In genomic region chr6:163490826-163491577, GRCh38 we compare ENCODE assay signal across 10 cellular contexts.
DNase-seq lines count a peak whose midpoint lies in the region; ATAC-seq, FAIRE-seq and TF ChIP-seq lines count a peak whose summit lies in the region.
"Had no signal": no experiment of that assay in that cellular context is flagged by ENCODE, and none has a peak within 500 bp of the region (broad histone marks: within the 10 kb centered on the region; RNA-seq: fewer than 3 reads in every experiment).

No MANE protein-coding gene starts in this region.

- TF ChIP-seq RAD21 in liver (IDR thresholded peaks at IDR 0.05): no peak
- TF ChIP-seq RAD21 in HepG2 (CRISPR knock-in tag; IDR thresholded peaks at IDR 0.05): no peak

- TF ChIP-seq CTCF in liver (IDR thresholded peaks at IDR 0.05; ENCODE audit: low read depth, low read length, missing input control) (no peak), HepG2 (CRISPR knock-in tag; IDR thresholded peaks at IDR 0.05) (no peak), endodermal cell (conservative IDR thresholded peaks at IDR 0.05) (no peak), mucosa of descending colon (IDR thresholded peaks at IDR 0.05) (no peak)

- ATAC-seq in HepG2 (no peak), mucosa of descending colon (peak; percentile 85), GM18867 (IDR thresholded peaks at IDR 0.05; ENCODE audit: unreplicated experiment) (no peak), HG02885 (IDR thresholded peaks at IDR 0.05; ENCODE audit: poor library complexity, unreplicated experiment) (no peak)

- no peak for TF ChIP-seq POLR2A in HepG2 (IDR thresholded peaks at IDR 0.05; ENCODE audit: insufficient read depth in 1 of 2, low read depth in 2 of 2, low read length in 2 of 2)

- in situ Hi-C loops in HepG2 (cut with HindIII; ENCODE audit: extremely low pct_ligation_motif_present, low pct_unique_long_range_greater_than_20kb): no loop called here

- no peak for TF ChIP-seq EP300 in HepG2 (IDR thresholded peaks at IDR 0.05; ENCODE audit: low read depth in 2 of 2, low read length in 2 of 2)
- no peak for TF ChIP-seq EP300 in HepG2 (CRISPR knock-in tag; IDR thresholded peaks at IDR 0.05; ENCODE audit: borderline replicate concordance)

- H3K4me1 Mint-ChIP-seq in endodermal cell: peaks cover 17% of the 10 kb centered on the region

- H3K4me3 Mint-ChIP-seq in endodermal cell: no peak overlapping the region

- no peak overlapping the region for H3K4me2 ChIP-seq in HepG2 (ENCODE audit: low read depth, low read length)

- DNase-seq in HepG2 (ENCODE audit: low spot score) (no peak), endodermal cell (no peak), mucosa of descending colon (peak in 2 of 3 donors; percentile 54 to 87), mesenteric fat pad (ENCODE audit: low spot score) (no peak)
- DNase-seq in stimulated activated CD4-positive, alpha-beta T cell treated with anti-CD3 and anti-CD28 coated beads, Interleukin-2, amount 100 ng/mL, for 48 hours: no peak

- H2AFZ ChIP-seq in HepG2 (ENCODE audit: low read length): no peak overlapping the region

- H3K27ac ChIP-seq in liver (ENCODE audit: low read depth in 1 of 2, low read length in 2 of 2) (peak overlapping the region; percentile 66 to 74), HepG2 (ENCODE audit: extremely low read length, insufficient read depth, low read length) (no peak overlapping the region), endodermal cell (ENCODE audit: low read depth, low read length) (peak overlapping the region; percentile 19)
- H3K27ac ChIP-seq: SJSA1 had no signal

- no peaks in the 10 kb centered on the region for H3K27me3 Mint-ChIP-seq in endodermal cell (ENCODE audit: insufficient read depth)

- peaks cover 2% of the 10 kb centered on the region for H3K36me3 Mint-ChIP-seq in endodermal cell (ENCODE audit: low read depth)

- H3K27me3 ChIP-seq in liver (ENCODE audit: control insufficient read depth in 4 of 4, insufficient read depth in 4 of 4, low read length in 3 of 4): no peaks in the 10 kb centered on the region
- H3K27me3 ChIP-seq in HepG2 (ENCODE audit: control insufficient read depth in 1 of 2, insufficient read depth in 2 of 2, low read length in 2 of 2): no peaks in the 10 kb centered on the region
- no peaks in the 10 kb centered on the region for H3K27me3 ChIP-seq in endodermal cell (ENCODE audit: control insufficient read depth, insufficient read depth, low read length, poor library complexity, severe bottlenecking)
- H3K27me3 ChIP-seq: SJSA1 had no signal

- H3K4me3 ChIP-seq in liver (ENCODE audit: low read depth in 1 of 3, low read length in 3 of 3) (no peak overlapping the region), HepG2 (replicated peaks in 1 of 3; ENCODE audit: insufficient read depth in 1 of 3, low read depth in 2 of 3, low read length in 3 of 3) (no peak overlapping the region), endodermal cell (ENCODE audit: low read length) (no peak overlapping the region), mucosa of descending colon (no peak overlapping the region)
- H3K4me3 ChIP-seq: SJSA1 had no signal

- 35% methylated on average over 4 of the region's 4 CpGs for WGBS in liver
- WGBS in HepG2 (ENCODE audit: low lambda C conversion rate): 92% methylated on average over 4 of the region's 4 CpGs
- WGBS in endodermal cell (ENCODE audit: insufficient coverage in 1 of 2, insufficient read length in 1 of 2), 2 experiments: 87 to 92% methylated on average over 2 to 4 of the region's 4 CpGs

- POLR2A ChIA-PET in HepG2 (lab: Yijun Ruan, JAX): no interaction called here

- no peak overlapping the region for H3K9ac ChIP-seq in liver (ENCODE audit: low read depth in 1 of 2, low read length in 2 of 2)
- H3K9ac ChIP-seq in HepG2 (ENCODE audit: insufficient read depth, low read depth, low read length): no peak overlapping the region
- H3K9ac ChIP-seq in endodermal cell (ENCODE audit: extremely low read depth, low read length, poor library complexity, severe bottlenecking): no peak overlapping the region

- CTCF ChIA-PET in HepG2 (lab: Yijun Ruan, JAX; ENCODE audit: low intra/inter-chr PET ratio, low total read pairs): no interaction called here

- H4K20me1 ChIP-seq in HepG2 (ENCODE audit: insufficient read depth, low read length): peaks cover 2% of the 10 kb centered on the region; the same call in 1 of the 2 replicates

- H3K9me3 ChIP-seq in liver (ENCODE audit: control insufficient read depth in 4 of 4, low read length in 3 of 4) (no peaks in the 10 kb centered on the region), HepG2 (ENCODE audit: low read length) (no peaks in the 10 kb centered on the region), endodermal cell (ENCODE audit: control insufficient read depth, low read length) (no peaks in the 10 kb centered on the region), mucosa of descending colon (no peaks in the 10 kb centered on the region)
- H3K9me3 ChIP-seq: SJSA1 had no signal

- H3K79me2 ChIP-seq in HepG2 (ENCODE audit: insufficient read depth, low read length): peaks cover 92% of the 10 kb centered on the region

- no TSS peak for BruUV-seq in HepG2 (replicated peaks; lab: Mats Ljungman, UMichigan)

- intact Hi-C loops in HepG2 (cut with micrococcal nuclease; ENCODE audit: unreplicated experiment): no loop called here
- intact Hi-C loops in mucosa of descending colon (cut with DNase I, micrococcal nuclease): no loop called here

- H3K36me3 ChIP-seq in liver (ENCODE audit: control insufficient read depth in 4 of 4, insufficient read depth in 3 of 4, low read depth in 1 of 4, low read length in 3 of 4) (no peaks in the 10 kb centered on the region), HepG2 (replicated peaks in 1 of 2; ENCODE audit: control insufficient read depth in 1 of 2, insufficient read depth in 2 of 2, low read length in 2 of 2) (no peaks in the 10 kb centered on the region), endodermal cell (ENCODE audit: control insufficient read depth, insufficient read depth, low read length) (no peaks in the 10 kb centered on the region), mucosa of descending colon (ENCODE audit: low read depth) (no peaks in the 10 kb centered on the region)
- H3K36me3 ChIP-seq: SJSA1 had no signal

- FAIRE-seq in HepG2 (lab: Jason Lieb, UNC): no peak
- FAIRE-seq: D721Med had no signal

- no peaks in the 10 kb centered on the region for H3K9me3 Mint-ChIP-seq in endodermal cell

- H3K4me1 ChIP-seq in liver (ENCODE audit: control insufficient read depth in 4 of 4, insufficient read depth in 4 of 4, low read length in 3 of 4) (peaks cover 3 to 19% (median 10%) of the 10 kb centered on the region in 4 donors), HepG2 (ENCODE audit: insufficient read depth, low read length) (no peaks in the 10 kb centered on the region), endodermal cell (ENCODE audit: control insufficient read depth, insufficient read depth, low read length) (no peaks in the 10 kb centered on the region), mucosa of descending colon (ENCODE audit: low read depth) (peaks cover 8% of the 10 kb centered on the region)

- no peak overlapping the region for H3K27ac Mint-ChIP-seq in endodermal cell

TF ChIP-seq in liver, 16 proteins besides CTCF, POLR2A, EP300 and RAD21 (continues in another document):
- TF ChIP-seq, protein P1, sequence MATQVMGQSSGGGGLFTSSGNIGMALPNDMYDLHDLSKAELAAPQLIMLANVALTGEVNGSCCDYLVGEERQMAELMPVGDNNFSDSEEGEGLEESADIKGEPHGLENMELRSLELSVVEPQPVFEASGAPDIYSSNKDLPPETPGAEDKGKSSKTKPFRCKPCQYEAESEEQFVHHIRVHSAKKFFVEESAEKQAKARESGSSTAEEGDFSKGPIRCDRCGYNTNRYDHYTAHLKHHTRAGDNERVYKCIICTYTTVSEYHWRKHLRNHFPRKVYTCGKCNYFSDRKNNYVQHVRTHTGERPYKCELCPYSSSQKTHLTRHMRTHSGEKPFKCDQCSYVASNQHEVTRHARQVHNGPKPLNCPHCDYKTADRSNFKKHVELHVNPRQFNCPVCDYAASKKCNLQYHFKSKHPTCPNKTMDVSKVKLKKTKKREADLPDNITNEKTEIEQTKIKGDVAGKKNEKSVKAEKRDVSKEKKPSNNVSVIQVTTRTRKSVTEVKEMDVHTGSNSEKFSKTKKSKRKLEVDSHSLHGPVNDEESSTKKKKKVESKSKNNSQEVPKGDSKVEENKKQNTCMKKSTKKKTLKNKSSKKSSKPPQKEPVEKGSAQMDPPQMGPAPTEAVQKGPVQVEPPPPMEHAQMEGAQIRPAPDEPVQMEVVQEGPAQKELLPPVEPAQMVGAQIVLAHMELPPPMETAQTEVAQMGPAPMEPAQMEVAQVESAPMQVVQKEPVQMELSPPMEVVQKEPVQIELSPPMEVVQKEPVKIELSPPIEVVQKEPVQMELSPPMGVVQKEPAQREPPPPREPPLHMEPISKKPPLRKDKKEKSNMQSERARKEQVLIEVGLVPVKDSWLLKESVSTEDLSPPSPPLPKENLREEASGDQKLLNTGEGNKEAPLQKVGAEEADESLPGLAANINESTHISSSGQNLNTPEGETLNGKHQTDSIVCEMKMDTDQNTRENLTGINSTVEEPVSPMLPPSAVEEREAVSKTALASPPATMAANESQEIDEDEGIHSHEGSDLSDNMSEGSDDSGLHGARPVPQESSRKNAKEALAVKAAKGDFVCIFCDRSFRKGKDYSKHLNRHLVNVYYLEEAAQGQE (IDR thresholded peaks at IDR 0.05): peak; percentile 25

TF ChIP-seq in HepG2, 621 proteins besides CTCF, POLR2A, EP300 and RAD21 (continues in another document):
- TF ChIP-seq MEIS1 (CRISPR knock-in tag; IDR thresholded peaks at IDR 0.05; ENCODE audit: borderline replicate concordance) (no peak), ZNF879 (CRISPR knock-in tag; IDR thresholded peaks at IDR 0.05) (no peak), MYPOP (CRISPR knock-in tag; IDR thresholded peaks at IDR 0.05) (no peak), BRCA1 (CRISPR knock-in tag; IDR thresholded peaks at IDR 0.05) (no peak), ELF1 (CRISPR knock-in tag; IDR thresholded peaks at IDR 0.05) (no peak), SOX5 (CRISPR knock-in tag; IDR thresholded peaks at IDR 0.05; ENCODE audit: borderline replicate concordance) (no peak), ZNF12 (CRISPR knock-in tag; IDR thresholded peaks at IDR 0.05) (no peak), PHF20 (CRISPR knock-in tag; IDR thresholded peaks at IDR 0.05) (no peak), NFE2L1 (CRISPR knock-in tag; IDR thresholded peaks at IDR 0.05; ENCODE audit: borderline replicate concordance) (no peak)

Comparison
In these comparisons a context has a peak if more than half of its experiments do, and no peak if none do; other contexts are left out.
1. DNase-seq: peak in mucosa of descending colon (2 of 3); none in HepG2 (single experiment), endodermal cell (single experiment), stimulated activated CD4-positive, alpha-beta T cell treated with anti-CD3 and anti-CD28 coated beads, Interleukin-2, amount 100 ng/mL, for 48 hours (0 of 2) and mesenteric fat pad (single experiment).